27 cellular contexts compared by ENCODE assay signal in genomic region chr4:92677805-92678204, GRCh38.
DNase-seq lines count a peak whose midpoint lies in the region; ATAC-seq and TF ChIP-seq lines count a peak whose summit lies in the region.
"Had no signal": no experiment of that assay in that cellular context is flagged by ENCODE, and none has a peak within 500 bp of the region (broad histone marks: within the 10 kb centered on the region; RNA-seq: fewer than 3 reads in every experiment).

No MANE protein-coding gene starts in this region.

- intact Hi-C loops in PC-3 (cut with micrococcal nuclease), result no loop called here
- intact Hi-C loops in mucosa of descending colon (cut with DNase I, micrococcal nuclease), result no loop called here

- 0 out of 2 replicates have a peak overlapping the region, but pooled peaks have one; percentile 17 for H2AFZ ChIP-seq in PC-3 (ENCODE audit: low read length)

- CTCF ChIA-PET in PC-3 (lab: Charles Lee), result no interaction called here

- H3K4me3 ChIP-seq in PC-3 (ENCODE audit: low read length) (peak overlapping the region; percentile 33; the same call in 1 of the 2 replicates), mucosa of descending colon (no peak overlapping the region)
- H3K4me3 ChIP-seq: A549; BLaER1; BLaER1 treated with 17β-estradiol and CSF1 and Interleukin-3, amounts not matched to agents 10 nM and 100 nM had no signal

- H3K9me3 ChIP-seq in PC-3 (ENCODE audit: low read length) (no peaks in the 10 kb centered on the region), mucosa of descending colon (no peaks in the 10 kb centered on the region)
- H3K9me3 ChIP-seq: A549; BE2C; BLaER1; BLaER1 treated with 17β-estradiol and CSF1 and Interleukin-3, amounts not matched to agents 10 nM and 100 nM; Caco-2 had no signal

- no TSS peak for BruUV-seq in PC-3 (replicated peaks; lab: Mats Ljungman, UMichigan)

- TF ChIP-seq CTCF in PC-3 (conservative IDR thresholded peaks at IDR 0.05; ENCODE audit: low read depth, low read length), result no peak
- TF ChIP-seq CTCF in mucosa of descending colon (IDR thresholded peaks at IDR 0.05), result no peak

- no peaks in the 10 kb centered on the region for H3K36me3 ChIP-seq in PC-3 (ENCODE audit: low read depth, low read length)
- H3K36me3 ChIP-seq in mucosa of descending colon (ENCODE audit: low read depth), result no peaks in the 10 kb centered on the region
- H3K36me3 ChIP-seq: BE2C; BLaER1; BLaER1 treated with 17β-estradiol and CSF1 and Interleukin-3, amounts not matched to agents 10 nM and 100 nM had no signal

- no peaks in the 10 kb centered on the region for H3K27me3 ChIP-seq in PC-3 (ENCODE audit: low read length)
- H3K27me3 ChIP-seq: BE2C; BLaER1; BLaER1 treated with 17β-estradiol and CSF1 and Interleukin-3, amounts not matched to agents 10 nM and 100 nM had no signal

- DNase-seq in PC-3 (peak; percentile 66), mucosa of descending colon (no peak)
- DNase-seq: 8988T; ACHN; AML-193; BE2C; C1 segment of cervical spinal cord; Caco-2; Calu3; CD4-positive, alpha-beta memory T cell; CD4-positive, alpha-beta T cell; CD4-positive, CD25-positive, alpha-beta regulatory T cell; CD8-positive, alpha-beta memory T cell; CD8-positive, alpha-beta T cell; COR-L47; DMS 273 treated with DMSO at 0.1 percent for 48 hours; DMS153; DMS53; DMS79; DMS79 treated with DMSO at 0.1 percent for 48 hours; DND-41; EL had no signal

- POLR2A ChIA-PET in PC-3 (lab: Charles Lee; ENCODE audit: unreplicated experiment), result no interaction called here

- H3K9me2 ChIP-seq in PC-3 (replicated peaks; ENCODE audit: low read length), result no peaks in the 10 kb centered on the region

- H3K4me2 ChIP-seq in PC-3 (ENCODE audit: low read length), result peak overlapping the region; percentile 60
- H3K4me2 ChIP-seq: A549; BLaER1; BLaER1 treated with 17β-estradiol and CSF1 and Interleukin-3, amounts not matched to agents 10 nM and 100 nM had no signal

- H4K20me1 ChIP-seq in PC-3 (ENCODE audit: low read length), result no peaks in the 10 kb centered on the region
- H4K20me1 ChIP-seq: BLaER1; BLaER1 treated with 17β-estradiol and CSF1 and Interleukin-3, amounts not matched to agents 10 nM and 100 nM had no signal

- peak overlapping the region; percentile 51 for H3K9ac ChIP-seq in PC-3 (ENCODE audit: low read length)
- H3K9ac ChIP-seq: BLaER1; BLaER1 treated with 17β-estradiol and CSF1 and Interleukin-3, amounts not matched to agents 10 nM and 100 nM had no signal

- peak; percentile 80 for ATAC-seq in PC-3
- ATAC-seq in mucosa of descending colon, result no peak
- ATAC-seq: A549; CD8-positive, alpha-beta T cell had no signal

- H3K79me2 ChIP-seq in PC-3 (ENCODE audit: low read length), result no peaks in the 10 kb centered on the region

- H3K4me1 ChIP-seq in PC-3 (ENCODE audit: insufficient read depth, low read length) (peaks cover 27% of the 10 kb centered on the region), mucosa of descending colon (ENCODE audit: low read depth) (no peaks in the 10 kb centered on the region)
- H3K4me1 ChIP-seq: A549; BE2C; BLaER1; BLaER1 treated with 17β-estradiol and CSF1 and Interleukin-3, amounts not matched to agents 10 nM and 100 nM; Caco-2 had no signal

- H3F3A ChIP-seq in PC-3 (ENCODE audit: low read length, unreplicated experiment), result no peaks in the 10 kb centered on the region

- peak overlapping the region; percentile 88 for H3K27ac ChIP-seq in PC-3 (ENCODE audit: low read length)
- H3K27ac ChIP-seq: 22Rv1; A549; BLaER1; BLaER1 treated with 17β-estradiol and CSF1 and Interleukin-3, amounts not matched to agents 10 nM and 100 nM; C4-2B had no signal
